In the genomic region with DNA sequence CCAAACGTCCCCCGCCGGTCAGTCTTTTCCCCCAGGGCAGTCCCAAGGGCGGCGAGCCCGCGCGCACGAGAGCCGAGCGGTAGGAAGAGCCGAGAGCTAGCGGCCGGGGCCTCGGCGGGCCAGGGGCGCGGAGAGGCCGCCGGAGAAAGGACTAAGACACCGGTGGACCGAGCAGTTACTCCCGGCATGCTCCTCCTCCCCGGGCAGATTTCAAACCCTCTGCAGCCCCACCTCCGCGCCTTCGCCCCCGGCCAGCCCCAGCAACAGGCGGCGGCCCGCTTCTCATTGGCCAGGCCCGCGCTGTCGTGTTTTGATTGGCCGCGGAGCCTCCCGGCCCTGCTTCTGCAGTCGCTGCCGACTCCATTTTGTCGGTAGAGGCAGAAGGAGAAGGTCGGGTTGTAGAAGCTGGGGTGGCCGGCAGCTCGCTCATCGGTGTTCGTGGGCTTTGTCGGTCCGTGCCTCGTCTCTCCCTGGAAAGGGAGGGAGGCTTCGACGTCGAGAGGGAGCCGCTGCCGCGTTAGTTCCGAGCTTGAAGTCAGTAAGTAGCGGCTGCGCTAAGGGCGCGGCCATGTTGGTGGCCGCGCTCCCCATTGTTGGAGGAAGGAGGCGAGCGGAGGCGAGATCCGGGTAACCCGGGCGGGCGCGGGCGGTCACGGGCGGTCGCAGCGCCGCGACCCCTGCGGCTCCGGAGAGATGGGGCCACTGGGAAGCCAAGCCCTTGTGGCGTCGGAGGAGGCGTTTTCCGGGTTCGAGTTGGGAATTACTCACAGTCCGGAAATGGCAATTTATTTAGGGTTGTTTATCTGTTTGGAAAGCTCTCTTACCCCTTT, we compare ENCODE assay signal across 8 cellular contexts. TPM values are rescaled to one million over a fixed set of nuclear protein-coding genes. Genes with fewer than 3 reads are reported as not detected.
DNase-seq lines count a peak whose midpoint lies in the region; ATAC-seq lines count a peak whose summit lies in the region.

Gene PNRC2 (plus strand): TSS at position 368 of the 830 bp plus-strand sequence. CDS start 1,630 bp downstream, outside the sequence.

- peaks cover 26 to 76% (median 51%) of the 10 kb centered on the region in 4 donors for H3K4me1 Mint-ChIP-seq in CD4-positive, alpha-beta memory T cell

- H3K9me3 Mint-ChIP-seq in CD4-positive, alpha-beta memory T cell, result peaks cover 0 to 3% (median 0%) of the 10 kb centered on the region in 8 donors

- H3K27me3 Mint-ChIP-seq in CD4-positive, alpha-beta memory T cell, result no peaks in the 10 kb centered on the region

- H3K4me1 ChIP-seq in CD4-positive, alpha-beta memory T cell (ENCODE audit: insufficient read depth, low read length), result peaks cover 45% of the 10 kb centered on the region

- CTCF ChIA-PET in CD4-positive, alpha-beta memory T cell (lab: Charles Lee; ENCODE audit: partially characterized antibody), result interaction anchor here (1.3 to 1.9 kb wide), 3 partner anchors 20 to 190 kb away, joined by 3 to 5 read pairs (median 5); partner anchors contain the start of gene SRSF10
- CTCF ChIA-PET in activated CD8-positive, alpha-beta memory T cell treated with anti-CD3 and anti-CD28 coated beads for 36 hours (lab: Charles Lee), result interaction anchor here (0.6 to 1.0 kb wide), 2 partner anchors 13 to 324 kb away, joined by 3 to 5 read pairs; no protein-coding TSS in a partner anchor

- intact Hi-C loops in CD4-positive, alpha-beta memory T cell (cut with micrococcal nuclease), result loop anchor here (1.0 to 10.0 kb wide), 6 partner anchors 21 to 786 kb away; partner anchors contain the start of genes CLIC4, FUCA1, GALE and PITHD1

- peaks cover 11 to 48% of the 10 kb centered on the region in 2 donors for H3K36me3 Mint-ChIP-seq in CD4-positive, alpha-beta memory T cell

- POLR2A ChIA-PET in CD4-positive, alpha-beta memory T cell (lab: Charles Lee; ENCODE audit: partially characterized antibody), result interaction anchor here (0.7 to 3.2 kb wide), 19 partner anchors 9 to 453 kb away, joined by 3 to 80 read pairs (median 4); partner anchors contain the start of genes HMGCL, PITHD1, RPL11 and SRSF10
- POLR2A ChIA-PET in activated CD8-positive, alpha-beta memory T cell treated with anti-CD3 and anti-CD28 coated beads for 36 hours (lab: Charles Lee), result interaction anchor here (0.6 to 3.3 kb wide), 3 partner anchors 18 to 43 kb away, joined by 3 to 28 read pairs (median 13); partner anchors contain the start of gene SRSF10

- H3K27ac ChIP-seq in CD4-positive, alpha-beta memory T cell (ENCODE audit: low read depth, low read length), result peak within 1 kb of the TSS; percentile 95

- ATAC-seq in GM19468 (IDR thresholded peaks at IDR 0.05; ENCODE audit: extremely low read depth, unreplicated experiment), result peak; percentile 45

- H3K27ac Mint-ChIP-seq in CD4-positive, alpha-beta memory T cell, result peak within 1 kb of the TSS; percentile 98 to 100 (median 100)

- H3K27me3 ChIP-seq in CD4-positive, alpha-beta memory T cell (ENCODE audit: insufficient read depth, low read length), result no peaks in the 10 kb centered on the region

- peak within 1 kb of the TSS; percentile 99 to 100 (median 100) for H3K4me3 Mint-ChIP-seq in CD4-positive, alpha-beta memory T cell

- DNase-seq in CD4-positive, alpha-beta memory T cell, result peak; percentile 95 to 97 (median 96)
- peak; percentile 72 for DNase-seq in HS-5 (ENCODE audit: low read depth)
- DNase-seq in NK-92 treated with Interleukin-12 subunit alpha and Interleukin-12 subunit beta, amount 100 ng/mL, for 24 hours (lab: John Stamatoyannopoulos, UW), result peak; percentile 97
- peak; percentile 90 for DNase-seq in effector CD8-positive, alpha-beta T cell (lab: John Stamatoyannopoulos, UW)
- DNase-seq in medulla oblongata (ENCODE audit: extremely low spot score), result peak; percentile 97
- DNase-seq in stimulated activated CD8-positive, alpha-beta memory T cell treated with anti-CD3 and anti-CD28 coated beads, Interleukin-12 subunit alpha, Interleukin-12 subunit beta, amount 100 ng/mL, for 1 hour (ENCODE audit: low read depth), result peak; percentile 89

- no peaks in the 10 kb centered on the region for H3K9me3 ChIP-seq in CD4-positive, alpha-beta memory T cell (ENCODE audit: control insufficient read depth in 1 of 2, low read length in 2 of 2)

- H3K4me3 ChIP-seq in CD4-positive, alpha-beta memory T cell (ENCODE audit: low read length in 2 of 2), result peak within 1 kb of the TSS; percentile 96 to 99

- H3K36me3 ChIP-seq in CD4-positive, alpha-beta memory T cell (ENCODE audit: insufficient read depth, low read length), result peaks cover 11% of the 10 kb centered on the region

RNA-seq across cellular contexts. Expression of gene PNRC2, which starts in this region (rescaled TPM):
- 100 to 1,000 TPM; 156 to 160 TPM for total RNA-seq in CD4-positive, alpha-beta memory T cell
- 100 to 1,000 TPM; 127 to 140 TPM for polyA plus RNA-seq in CD4-positive, alpha-beta memory T cell
- total RNA-seq in activated CD8-positive, alpha-beta memory T cell treated with anti-CD3 and anti-CD28 coated beads for 36 hours, result 100 to 1,000 TPM; 132 to 135 TPM

Comparison
In these comparisons a context has a peak if more than half of its experiments do, and no peak if none do; other contexts are left out.
1. Peak in every context shown above with its lines: DNase-seq, ATAC-seq, H3K4me3 ChIP-seq and H3K27ac ChIP-seq.